In genomic region chr7:150325110-150325611, GRCh38 we compare ENCODE assay signal across 9 cellular contexts.
DNase-seq lines count a peak whose midpoint lies in the region; ATAC-seq and TF ChIP-seq lines count a peak whose summit lies in the region.
"Had no signal": no experiment of that assay in that cellular context is flagged by ENCODE, and none has a peak within 500 bp of the region (broad histone marks: within the 10 kb centered on the region; RNA-seq: fewer than 3 reads in every experiment).

No MANE protein-coding gene starts in this region.

- no peak for DNase-seq in RWPE2 (ENCODE audit: low spot score)
- DNase-seq in fibroblast of gingiva (ENCODE audit: low read depth) = peak; percentile 73
- no peak for DNase-seq in tibial artery
- no peak for DNase-seq in GM13976 (ENCODE audit: low spot score)
- no peak for DNase-seq in NCI-H2107 (lab: John Stamatoyannopoulos, UW)
- DNase-seq: KG1 had no signal

- peaks cover 29% of the 10 kb centered on the region for H3K4me1 ChIP-seq in DOHH2 (ENCODE audit: control insufficient read depth, low read length)
- H3K4me1 ChIP-seq in RWPE2 (ENCODE audit: insufficient read depth, poor library complexity, severe bottlenecking) = peaks cover 7% of the 10 kb centered on the region
- H3K4me1 ChIP-seq in parathyroid adenoma = peaks cover 38% of the 10 kb centered on the region
- peaks cover 0 to 18% (median 10%) of the 10 kb centered on the region in 4 donors for H3K4me1 ChIP-seq in tibial artery

- H3F3A ChIP-seq in DOHH2 (ENCODE audit: control insufficient read depth, insufficient read depth) = no peaks in the 10 kb centered on the region

- peak overlapping the region; percentile 98; the same call in 1 of the 2 replicates for H3K4me2 ChIP-seq in DOHH2 (ENCODE audit: low read length)
- peak overlapping the region; percentile 92 for H3K4me2 ChIP-seq in parathyroid adenoma (ENCODE audit: low read length)

- in situ Hi-C loops in GM13976 (cut with MboI; ENCODE audit: low sequenced_read_pairs, unreplicated experiment) = no loop called here

- no peak overlapping the region for H2AFZ ChIP-seq in parathyroid adenoma

- no peaks in the 10 kb centered on the region for H3K27me3 ChIP-seq in DOHH2 (ENCODE audit: control insufficient read depth, low read length)
- H3K27me3 ChIP-seq in RWPE2 (ENCODE audit: insufficient read depth, poor library complexity, severe bottlenecking) = no peaks in the 10 kb centered on the region
- no peaks in the 10 kb centered on the region for H3K27me3 ChIP-seq in parathyroid adenoma (ENCODE audit: control insufficient read depth, insufficient read depth, low read length)
- H3K27me3 ChIP-seq in tibial artery = peaks cover 0 to 19% of the 10 kb centered on the region in 2 donors

- no peak for ATAC-seq in RWPE2 (ENCODE audit: low read depth)
- ATAC-seq in HG02981 (IDR thresholded peaks at IDR 0.05; ENCODE audit: unreplicated experiment) = no peak

- H3K4me3 ChIP-seq in DOHH2 (ENCODE audit: low read length) = no peak overlapping the region
- no peak overlapping the region for H3K4me3 ChIP-seq in RWPE2 (ENCODE audit: severe bottlenecking)
- H3K4me3 ChIP-seq in parathyroid adenoma (ENCODE audit: low read depth, low read length) = no peak overlapping the region
- no peak overlapping the region for H3K4me3 ChIP-seq in tibial artery

- TF ChIP-seq CTCF in DOHH2 (IDR thresholded peaks at IDR 0.05; ENCODE audit: low read depth, low read length, poor library complexity, severe bottlenecking) (no peak), RWPE2 (IDR thresholded peaks at IDR 0.05; ENCODE audit: poor library complexity, severe bottlenecking) (no peak), parathyroid adenoma (IDR thresholded peaks at IDR 0.05) (no peak), tibial artery (IDR thresholded peaks at IDR 0.05) (no peak), GM13976 (IDR thresholded peaks at IDR 0.05; ENCODE audit: borderline replicate concordance, control extremely low read depth, extremely low read depth, insufficient read depth, missing control alignments) (no peak)

- no peaks in the 10 kb centered on the region for H4K20me1 ChIP-seq in DOHH2 (ENCODE audit: control insufficient read depth, insufficient read depth, low read depth, low read length)

- H3K9me2 ChIP-seq in DOHH2 (replicated peaks; ENCODE audit: control insufficient read depth, low read length) = no peaks in the 10 kb centered on the region

- H3K36me3 ChIP-seq in DOHH2 (ENCODE audit: control insufficient read depth, low read length) (peaks cover 70% of the 10 kb centered on the region), RWPE2 (ENCODE audit: low read depth) (peaks cover 30% of the 10 kb centered on the region), parathyroid adenoma (ENCODE audit: control insufficient read depth, insufficient read depth, low read length) (no peaks in the 10 kb centered on the region), tibial artery (peaks cover 0 to 25% (median 0%) of the 10 kb centered on the region in 3 donors)

- H3K27ac ChIP-seq in DOHH2 (ENCODE audit: low read depth, low read length) = no peak overlapping the region
- peak overlapping the region; percentile 58 for H3K27ac ChIP-seq in RWPE2 (ENCODE audit: poor library complexity, severe bottlenecking)
- peak overlapping the region; percentile 93 for H3K27ac ChIP-seq in parathyroid adenoma
- H3K27ac ChIP-seq in tibial artery = no peak overlapping the region

- no peaks in the 10 kb centered on the region for H3K9me3 ChIP-seq in DOHH2 (ENCODE audit: control insufficient read depth, insufficient read depth, low read length)
- no peaks in the 10 kb centered on the region for H3K9me3 ChIP-seq in RWPE2 (ENCODE audit: severe bottlenecking)
- H3K9me3 ChIP-seq in parathyroid adenoma (ENCODE audit: control insufficient read depth, low read length) = no peaks in the 10 kb centered on the region
- H3K9me3 ChIP-seq in tibial artery = no peaks in the 10 kb centered on the region

- no peak overlapping the region for H3K9ac ChIP-seq in parathyroid adenoma

- intact Hi-C loops in tibial artery (cut with DNase I; ENCODE audit: low total_unique reads) = no loop called here

- H3K79me2 ChIP-seq in DOHH2 (ENCODE audit: control insufficient read depth, low read length) (peaks cover 38% of the 10 kb centered on the region), parathyroid adenoma (peaks cover 4% of the 10 kb centered on the region)

Comparison
In these comparisons a context has a peak if more than half of its experiments do, and no peak if none do; other contexts are left out.
1. H3K27ac ChIP-seq: peak in RWPE2 (single experiment) and parathyroid adenoma (single experiment); none in DOHH2 (single experiment) and tibial artery (0 of 2).